In genomic region chr19:54247106-54247930, GRCh38 we compare ENCODE assay signal across 16 cellular contexts. TPM values are rescaled to one million over a fixed set of nuclear protein-coding genes. Genes with fewer than 3 reads are reported as not detected.
DNase-seq lines count a peak whose midpoint lies in the region; ATAC-seq, FAIRE-seq and TF ChIP-seq lines count a peak whose summit lies in the region.
"Had no signal": no experiment of that assay in that cellular context is flagged by ENCODE, and none has a peak within 500 bp of the region (broad histone marks: within the 10 kb centered on the region; RNA-seq: fewer than 3 reads in every experiment).

No MANE protein-coding gene starts in this region.

- H3K4me1 Mint-ChIP-seq in natural killer cell: peaks cover 11 to 12% of the 10 kb centered on the region in 2 donors

- H3K9me3 Mint-ChIP-seq in natural killer cell: no peaks in the 10 kb centered on the region
- H3K9me3 Mint-ChIP-seq: IgD-negative memory B cell, mesothelial cell of epicardium had no signal

- no peak for FAIRE-seq in GM12891 (lab: Jason Lieb, UNC)
- FAIRE-seq: GM12892 had no signal

- peak overlapping the region in 9 of 10 experiments; percentile 2 to 59 (median 46); a peak in 14 of 20 replicates for H3K4me3 ChIP-seq in BLaER1 treated with 17β-estradiol and CSF1 and Interleukin-3, amounts not matched to agents 10 nM and 100 nM
- no peak overlapping the region for H3K4me3 ChIP-seq in coronary artery
- H3K4me3 ChIP-seq: psoas muscle had no signal

- in situ Hi-C loops in GM13976 (cut with MboI; ENCODE audit: low sequenced_read_pairs, unreplicated experiment): no loop called here

- no peaks in the 10 kb centered on the region for H3K27me3 ChIP-seq in BLaER1 treated with 17β-estradiol and CSF1 and Interleukin-3, amounts not matched to agents 10 nM and 100 nM

- H3K4me2 ChIP-seq in BLaER1 treated with 17β-estradiol and CSF1 and Interleukin-3, amounts not matched to agents 10 nM and 100 nM: peak overlapping the region; percentile 89 to 99 (median 95)

- intact Hi-C loops in natural killer cell (cut with micrococcal nuclease): loop anchor here (2.0 kb wide), 1 partner anchor 25 kb away; the partner anchor contains the start of gene LILRB3

- peak overlapping the region; percentile 45 for H3K4me3 Mint-ChIP-seq in natural killer cell
- H3K4me3 Mint-ChIP-seq: mesothelial cell of epicardium had no signal

- H3K36me3 ChIP-seq in BLaER1 treated with 17β-estradiol and CSF1 and Interleukin-3, amounts not matched to agents 10 nM and 100 nM: peaks cover 0 to 5% (median 0%) of the 10 kb centered on the region in 11 experiments; a peak in 3 of 22 replicates
- H3K36me3 ChIP-seq: BE2C had no signal

- no peaks in the 10 kb centered on the region for H3K36me3 Mint-ChIP-seq in natural killer cell
- H3K36me3 Mint-ChIP-seq: IgD-negative memory B cell, mesothelial cell of epicardium had no signal

- DNase-seq in GM13976 (ENCODE audit: low spot score) (peak; percentile 19), coronary artery (ENCODE audit: low spot score) (peak; percentile 65), natural killer cell (no peak), GM12891 (ENCODE audit: insufficient read length, low spot score) (no peak), NCI-H524 (lab: John Stamatoyannopoulos, UW) (no peak)
- DNase-seq: BE2C, cortex of kidney, NCI-H1417, NCI-H510A had no signal

- no peak for TF ChIP-seq CTCF in GM13976 (IDR thresholded peaks at IDR 0.05; ENCODE audit: borderline replicate concordance, control extremely low read depth, extremely low read depth, insufficient read depth, missing control alignments)
- TF ChIP-seq CTCF in coronary artery (IDR thresholded peaks at IDR 0.05): no peak
- no peak for TF ChIP-seq CTCF in natural killer cell (IDR thresholded peaks at IDR 0.05)

- no peaks in the 10 kb centered on the region for H3K9me3 ChIP-seq in BLaER1 treated with 17β-estradiol and CSF1 and Interleukin-3, amounts not matched to agents 10 nM and 100 nM (replicated peaks in 1 of 11)
- H3K9me3 ChIP-seq: BE2C, psoas muscle had no signal

- peaks cover 5 to 6% of the 10 kb centered on the region in 2 donors for H3K27me3 Mint-ChIP-seq in natural killer cell (ENCODE audit: low read depth in 2 of 2)

- H3K9ac ChIP-seq in BLaER1 treated with 17β-estradiol and CSF1 and Interleukin-3, amounts not matched to agents 10 nM and 100 nM: peak overlapping the region; percentile 51 to 76 (median 73); a peak in 21 of 22 replicates

- peak overlapping the region; percentile 71 to 86 (median 84); a peak in 21 of 22 replicates for H3K27ac ChIP-seq in BLaER1 treated with 17β-estradiol and CSF1 and Interleukin-3, amounts not matched to agents 10 nM and 100 nM
- peak overlapping the region in 1 of 2 donors; percentile 68 for H3K27ac ChIP-seq in coronary artery
- H3K27ac ChIP-seq: psoas muscle had no signal

- H4K20me1 ChIP-seq in BLaER1 treated with 17β-estradiol and CSF1 and Interleukin-3, amounts not matched to agents 10 nM and 100 nM: no peaks in the 10 kb centered on the region

- ATAC-seq in natural killer cell (no peak), GM19467 (IDR thresholded peaks at IDR 0.05; ENCODE audit: unreplicated experiment) (no peak), HG02678 (IDR thresholded peaks at IDR 0.05; ENCODE audit: unreplicated experiment) (no peak)

- no peak for TF ChIP-seq POLR2A in GM12891 (IDR thresholded peaks at IDR 0.05; ENCODE audit: low read depth, low read length)

- H3K27ac Mint-ChIP-seq in natural killer cell: peak overlapping the region; percentile 7 to 58
- H3K27ac Mint-ChIP-seq: IgD-negative memory B cell, mesothelial cell of epicardium had no signal

- H3K4me1 ChIP-seq in BLaER1 treated with 17β-estradiol and CSF1 and Interleukin-3, amounts not matched to agents 10 nM and 100 nM: peaks cover 49 to 79% (median 76%) of the 10 kb centered on the region in 10 experiments
- H3K4me1 ChIP-seq: BE2C, psoas muscle had no signal

TF ChIP-seq in GM12891, 5 proteins besides CTCF, POLR2A, EP300 and RAD21:
- TF ChIP-seq PAX5 (IDR thresholded peaks at IDR 0.05; ENCODE audit: insufficient read depth, low read length, severe bottlenecking): no peak
- TF ChIP-seq POU2F2 (IDR thresholded peaks at IDR 0.05; ENCODE audit: low read depth, low read length): no peak
- no peak for TF ChIP-seq POLR2AphosphoS5 (IDR thresholded peaks at IDR 0.05; ENCODE audit: low read depth, low read length)

RNA-seq across cellular contexts. Expression of gene LILRA6, which starts 4.7 kb away (rescaled TPM):
- 1 to 10 TPM; 2.1 to 2.6 (median 2.1) TPM for total RNA-seq in natural killer cell
- polyA plus RNA-seq in GM12891 (2012; ENCODE audit: low read depth, missing spikeins): 0.06 TPM
- total RNA-seq: mesothelial cell of epicardium had no signal

RNA-seq across cellular contexts. Expression of gene LILRB5, which starts 9.8 kb away (rescaled TPM):
- under 1 TPM in 2 of 3 donors, not detected in 1; 0.09 to 0.18 TPM for total RNA-seq in natural killer cell
- polyA plus RNA-seq in GM12891 (2012; ENCODE audit: low read depth, missing spikeins): 0.03 TPM
- total RNA-seq: mesothelial cell of epicardium had no signal
- polyA plus RNA-seq: IgD-negative memory B cell had no signal

RNA-seq across cellular contexts. Expression of gene LILRB3, which starts 24.5 kb away (rescaled TPM):
- 10 to 100 TPM in 2 of 3 donors, 1 to 10 TPM in 1; 6.8 to 12.6 (median 12.6) TPM for total RNA-seq in natural killer cell
- 0.14 TPM for polyA plus RNA-seq in GM12891 (2012; ENCODE audit: low read depth, missing spikeins)
- total RNA-seq: mesothelial cell of epicardium had no signal

RNA-seq across cellular contexts. Expression of gene LILRB2, which starts 33.6 kb away (rescaled TPM):
- total RNA-seq in natural killer cell: 10 to 100 TPM in 2 of 3 donors, 1 to 10 TPM in 1; 4.6 to 41.4 (median 23.7) TPM
- 0.46 TPM for polyA plus RNA-seq in GM12891 (2012; ENCODE audit: low read depth, missing spikeins)
- total RNA-seq: mesothelial cell of epicardium had no signal

RNA-seq across cellular contexts. Expression of gene RPS9, which starts 46.7 kb away (rescaled TPM):
- total RNA-seq in natural killer cell: 100 to 1,000 TPM; 617 to 958 (median 906) TPM
- 4,709 TPM for polyA plus RNA-seq in GM12891 (2012; ENCODE audit: low read depth, missing spikeins)

Comparison
In these comparisons a context has a peak if more than half of its experiments do, and no peak if none do; other contexts are left out.
1. DNase-seq: peak in GM13976 (single experiment) and coronary artery (single experiment); none in natural killer cell (single experiment), GM12891 (single experiment) and NCI-H524 (0 of 2).